In the genomic region with DNA sequence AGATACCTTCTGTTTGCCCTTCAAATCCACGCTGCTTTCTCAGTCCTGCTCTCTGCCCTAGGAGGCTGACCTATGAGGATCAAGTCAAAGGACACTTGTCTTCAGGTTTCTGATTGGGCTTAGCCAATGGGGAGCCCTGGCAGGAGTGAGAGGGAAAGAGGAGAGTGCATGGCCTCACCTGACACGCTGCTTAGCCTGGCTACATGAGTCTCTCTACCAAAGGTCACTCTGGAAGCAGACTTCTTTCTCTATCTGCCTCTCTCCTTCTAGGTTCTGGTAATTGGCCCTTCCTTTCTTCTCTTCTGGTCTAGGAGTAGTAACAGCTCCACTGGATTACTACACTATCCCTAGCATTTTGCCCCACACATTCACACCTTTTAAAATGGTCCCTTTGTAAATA, we compare ENCODE assay signal across 11 cellular contexts. TPM values are rescaled to one million over a fixed set of nuclear protein-coding genes. Genes with fewer than 3 reads are reported as not detected.
DNase-seq lines count a peak whose midpoint lies in the region; ATAC-seq and TF ChIP-seq lines count a peak whose summit lies in the region.
"Had no signal": no experiment of that assay in that cellular context is flagged by ENCODE, and none has a peak within 500 bp of the region (broad histone marks: within the 10 kb centered on the region; RNA-seq: fewer than 3 reads in every experiment).

No MANE protein-coding gene starts in this region.

- H3K27ac Mint-ChIP-seq in nephron, result peak overlapping the region; percentile 81 to 91 (median 83)
- no peak overlapping the region for H3K27ac Mint-ChIP-seq in activated naive CD4-positive, alpha-beta T cell treated with anti-CD3 and anti-CD28 coated beads, Interleukin-2, amount 50 U/mL, for 72 hours
- H3K27ac Mint-ChIP-seq: B cell; CD4-positive, alpha-beta memory T cell had no signal

- H3K36me3 ChIP-seq in hepatocyte (replicated peaks; ENCODE audit: insufficient read depth, low read depth), result no peaks in the 10 kb centered on the region
- no peaks in the 10 kb centered on the region for H3K36me3 ChIP-seq in uterus

- no peaks in the 10 kb centered on the region for H3K27me3 ChIP-seq in hepatocyte
- H3K27me3 ChIP-seq in uterus, result no peaks in the 10 kb centered on the region

- peak overlapping the region in 1 of 3 experiments; percentile 21 for H3K4me3 Mint-ChIP-seq in nephron
- H3K4me3 Mint-ChIP-seq: B cell; CD4-positive, alpha-beta memory T cell had no signal

- 57% methylated on average over 2 of the region's 2 CpGs for WGBS in hepatocyte (ENCODE audit: low lambda C conversion rate, missing lambda C conversion rate)

- no peak for TF ChIP-seq POLR2A in uterus (IDR thresholded peaks at IDR 0.05)
- TF ChIP-seq POLR2A in erythroblast (IDR thresholded peaks at IDR 0.05; ENCODE audit: low read length), result no peak

- H3K27me3 Mint-ChIP-seq in nephron (ENCODE audit: low read depth), result no peaks in the 10 kb centered on the region
- H3K27me3 Mint-ChIP-seq: B cell; CD4-positive, alpha-beta memory T cell had no signal

- H3K4me3 ChIP-seq in hepatocyte (no peak overlapping the region), uterus (no peak overlapping the region)

- peaks cover 4% of the 10 kb centered on the region for H3K36me3 Mint-ChIP-seq in nephron (ENCODE audit: low read depth)
- H3K36me3 Mint-ChIP-seq in activated naive CD4-positive, alpha-beta T cell treated with anti-CD3 and anti-CD28 coated beads, Interleukin-2, amount 50 U/mL, for 72 hours, result no peaks in the 10 kb centered on the region

- no peak for ATAC-seq in activated naive CD4-positive, alpha-beta T cell treated with anti-CD3 and anti-CD28 coated beads, Interleukin-2, amount 50 U/mL, for 72 hours

- no peaks in the 10 kb centered on the region for H3K9me2 ChIP-seq in hepatocyte (replicated peaks; ENCODE audit: insufficient read depth)

- H3K79me2 ChIP-seq in hepatocyte, result peaks cover 16% of the 10 kb centered on the region

- H3K4me1 ChIP-seq in hepatocyte (ENCODE audit: insufficient read depth), result peaks cover 34% of the 10 kb centered on the region
- H3K4me1 ChIP-seq in uterus, result peaks cover 10 to 13% of the 10 kb centered on the region in 2 donors

- H3K4me2 ChIP-seq in hepatocyte, result peak overlapping the region; percentile 60

- no peaks in the 10 kb centered on the region for H3K9me3 ChIP-seq in hepatocyte (ENCODE audit: low read depth)
- H3K9me3 ChIP-seq in uterus, result no peaks in the 10 kb centered on the region

- H3K9me3 Mint-ChIP-seq in nephron, result no peaks in the 10 kb centered on the region
- no peaks in the 10 kb centered on the region for H3K9me3 Mint-ChIP-seq in activated naive CD4-positive, alpha-beta T cell treated with anti-CD3 and anti-CD28 coated beads, Interleukin-2, amount 50 U/mL, for 72 hours
- H3K9me3 Mint-ChIP-seq: CD4-positive, alpha-beta memory T cell had no signal

- H4K20me1 ChIP-seq in hepatocyte (ENCODE audit: insufficient read depth, poor library complexity, severe bottlenecking), result no peaks in the 10 kb centered on the region

- H3K27ac ChIP-seq in VCaP, result peak overlapping the region; percentile 79
- no peak overlapping the region for H3K27ac ChIP-seq in hepatocyte
- H3K27ac ChIP-seq in uterus, result peak overlapping the region; percentile 43 to 60

- peaks cover 49% of the 10 kb centered on the region for H3K4me1 Mint-ChIP-seq in nephron

- no peak for DNase-seq in hepatocyte (ENCODE audit: low spot score)
- no peak for DNase-seq in uterus
- no peak for DNase-seq in erythroblast (lab: John Stamatoyannopoulos, UW)
- no peak for DNase-seq in NCI-H1930 (lab: John Stamatoyannopoulos, UW)
- DNase-seq in activated naive CD4-positive, alpha-beta T cell treated with anti-CD3 and anti-CD28 coated beads, Interleukin-2, amount 50 U/mL, for 72 hours (ENCODE audit: low spot score in 2 of 2), result no peak
- DNase-seq: ACHN; CD4-positive, alpha-beta memory T cell; NCI-H510A had no signal

- intact Hi-C loops in uterus (cut with DNase I; ENCODE audit: low total_unique reads), result no loop called here

- TF ChIP-seq CTCF in VCaP (conservative IDR thresholded peaks at IDR 0.05) (no peak), hepatocyte (IDR thresholded peaks at IDR 0.05; ENCODE audit: poor library complexity) (no peak), nephron (IDR thresholded peaks at IDR 0.05; ENCODE audit: unreplicated experiment in 3 of 3) (no peak), uterus (IDR thresholded peaks at IDR 0.05) (no peak)

- H2AFZ ChIP-seq in hepatocyte, result no peak overlapping the region

RNA-seq across cellular contexts. Expression of gene ARSB, which starts 13.1 kb away (rescaled TPM):
- total RNA-seq in hepatocyte (19.3 and 19.8 TPM in 2 replicates), uterus (10 to 100 TPM in 3 of 4 donors, 1 to 10 TPM in 1; 10.0 to 22.7 (median 15.1) TPM)
- polyA plus RNA-seq in hepatocyte, result 10.2 and 13.5 TPM in 2 replicates
- total RNA-seq in activated naive CD4-positive, alpha-beta T cell treated with anti-CD3 and anti-CD28 coated beads, Interleukin-2, amount 50 U/mL, for 72 hours, result 1 to 10 TPM; 5.0 to 8.2 TPM

Comparison
In these comparisons a context has a peak if more than half of its experiments do, and no peak if none do; other contexts are left out.
1. H3K27ac Mint-ChIP-seq: peak in nephron (3 of 3); none in activated naive CD4-positive, alpha-beta T cell treated with anti-CD3 and anti-CD28 coated beads, Interleukin-2, amount 50 U/mL, for 72 hours (0 of 2).